7 cellular contexts compared by ENCODE assay signal in genomic region chr4:889516-889915, GRCh38.
"Had no signal": no experiment of that assay in that cellular context is flagged by ENCODE, and none has a peak within 500 bp of the region (broad histone marks: within the 10 kb centered on the region; RNA-seq: fewer than 3 reads in every experiment).

No MANE protein-coding gene starts in this region.

- H3K4me3 ChIP-seq: K562 had no signal

- H3K27ac ChIP-seq: HL-60, KMS-11 had no signal

- ATAC-seq: HepG2, K562 had no signal

- H3K4me2 ChIP-seq: KMS-11 had no signal

- DNase-seq: IMR-90, KBM-7, KG1 had no signal

- H3K9ac ChIP-seq: KMS-11 had no signal
